ENCODE assay signal across 8 cellular contexts in the genomic region with DNA sequence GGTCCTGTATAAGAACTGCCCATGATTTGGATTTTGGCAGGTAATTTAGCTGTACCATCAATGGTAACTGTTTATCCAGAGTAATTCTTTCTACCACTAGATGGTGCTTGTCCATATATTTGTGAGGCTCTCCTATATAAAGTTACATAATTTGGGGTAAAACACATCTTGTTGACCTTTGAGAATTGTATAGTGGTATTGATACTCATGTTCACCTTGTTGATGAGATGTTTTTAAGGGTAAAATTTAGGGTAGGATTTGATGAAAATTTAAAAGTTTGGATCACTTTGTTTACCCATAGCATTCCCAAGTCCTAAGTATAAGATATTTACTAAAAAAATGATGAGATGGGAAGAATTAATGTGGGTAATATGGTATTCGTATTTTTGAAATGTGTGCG. TPM values are rescaled to one million over a fixed set of nuclear protein-coding genes. Genes with fewer than 3 reads are reported as not detected.
DNase-seq lines count a peak whose midpoint lies in the region; ATAC-seq and TF ChIP-seq lines count a peak whose summit lies in the region.

No MANE protein-coding gene starts in this region.

- peak; percentile 74 for TF ChIP-seq CTCF in AG10803 (conservative IDR thresholded peaks at IDR 0.05; ENCODE audit: low read length)
- TF ChIP-seq CTCF in Peyer's patch (IDR thresholded peaks at IDR 0.05): peak; percentile 36 to 70 (median 62)
- TF ChIP-seq CTCF in ovary (IDR thresholded peaks at IDR 0.05): peak in 2 of 3 donors; percentile 36 to 37

- DNase-seq in AG10803 (ENCODE audit: low read depth): peak; percentile 31
- peak; percentile 39 for DNase-seq in HuH-7 (ENCODE audit: low spot score)
- DNase-seq in Peyer's patch: no peak
- DNase-seq in erythroblast (lab: John Stamatoyannopoulos, UW): peak; percentile 50 to 69
- DNase-seq in ovary: no peak
- DNase-seq in GOT3 (lab: John Stamatoyannopoulos, UW): no peak
- DNase-seq in ecto neural progenitor cell (ENCODE audit: low spot score): no peak

- ATAC-seq in GM18519 (IDR thresholded peaks at IDR 0.05; ENCODE audit: low FRiP score, unreplicated experiment): peak; percentile 44

- H3K9me3 ChIP-seq in Peyer's patch (no peaks in the 10 kb centered on the region), ovary (no peaks in the 10 kb centered on the region)

- 84 to 87% (median 86%) methylated on average over 2 of the region's 2 CpGs for WGBS in ovary, 3 donors

- intact Hi-C loops in ovary (cut with DNase I): loop anchor here in 3 of 4 donors (5.0 to 10.0 kb wide), 4 partner anchors 50 to 137 kb away; no protein-coding TSS in a partner anchor

- H3K36me3 ChIP-seq in Peyer's patch (no peaks in the 10 kb centered on the region), ovary (no peaks in the 10 kb centered on the region)

- no peaks in the 10 kb centered on the region for H3K4me1 ChIP-seq in Peyer's patch
- H3K4me1 ChIP-seq in ovary (ENCODE audit: insufficient read depth): no peaks in the 10 kb centered on the region

- H3K4me3 ChIP-seq in AG10803 (ENCODE audit: low read length): no peak overlapping the region
- H3K4me3 ChIP-seq in Peyer's patch: no peak overlapping the region
- H3K4me3 ChIP-seq in ovary: no peak overlapping the region

- H3K27me3 ChIP-seq in Peyer's patch: no peaks in the 10 kb centered on the region
- H3K27me3 ChIP-seq in ovary: no peaks in the 10 kb centered on the region

- no peak for TF ChIP-seq POLR2A in Peyer's patch (IDR thresholded peaks at IDR 0.05)
- TF ChIP-seq POLR2A in erythroblast (IDR thresholded peaks at IDR 0.05; ENCODE audit: low read length): no peak
- TF ChIP-seq POLR2A in ovary (IDR thresholded peaks at IDR 0.05): no peak

- no peak overlapping the region for H3K27ac ChIP-seq in Peyer's patch
- H3K27ac ChIP-seq in ovary: no peak overlapping the region

- no peak for TF ChIP-seq EP300 in ovary (IDR thresholded peaks at IDR 0.05)

RNA-seq across cellular contexts. Expression of a gene that starts 31.6 kb away (rescaled TPM):
- total RNA-seq in Peyer's patch (10 to 100 TPM; 26.8 to 39.6 (median 29.8) TPM), ovary (10 to 100 TPM; 16.4 to 28.5 (median 18.8) TPM)
- polyA plus RNA-seq in ovary: 10 to 100 TPM; 14.1 to 37.7 TPM

Comparison
In these comparisons a context has a peak if more than half of its experiments do, and no peak if none do; other contexts are left out.
1. DNase-seq: peak in AG10803 (single experiment), HuH-7 (single experiment) and erythroblast (2 of 2); none in Peyer's patch (0 of 3), ovary (0 of 5), GOT3 (single experiment) and ecto neural progenitor cell (single experiment).
2. Peak in every context shown above with its lines, with median percentiles within 50 percentile points of each other: CTCF ChIP-seq.